30 cellular contexts compared by ENCODE assay signal in genomic region chr5:8693341-8693844, GRCh38.
"Had no signal": no experiment of that assay in that cellular context is flagged by ENCODE, and none has a peak within 500 bp of the region (broad histone marks: within the 10 kb centered on the region; RNA-seq: fewer than 3 reads in every experiment).

No MANE protein-coding gene starts in this region.

- ATAC-seq: activated CD4-positive, alpha-beta T cell treated with anti-CD3 and anti-CD28 coated beads for 36 hours; activated CD8-positive, alpha-beta memory T cell treated with anti-CD3 and anti-CD28 coated beads, Interleukin-2, amount 10 ng/mL, durations not matched to agents 7 days and 5 days; activated CD8-positive, alpha-beta T cell treated with anti-CD3 and anti-CD28 coated beads, Interleukin-2, amount 10 ng/mL, durations not matched to agents 7 days and 5 days; activated naive CD8-positive, alpha-beta T cell treated with anti-CD3 and anti-CD28 coated beads, Interleukin-2, amount 50 U/mL, for 24 hours; gastroesophageal sphincter had no signal

- H3K27ac ChIP-seq: adrenal gland, breast epithelium, cardiac muscle cell, colonic mucosa, epithelial cell of prostate, esophagus squamous epithelium, gastroesophageal sphincter had no signal

- H3K4me3 ChIP-seq: adrenal gland, breast epithelium, cardiac muscle cell, colonic mucosa, esophagus squamous epithelium, gastroesophageal sphincter had no signal

- H3K9me3 ChIP-seq: adrenal gland, breast epithelium, colonic mucosa, esophagus squamous epithelium, gastroesophageal sphincter had no signal

- H3K27me3 ChIP-seq: adrenal gland, breast epithelium, cardiac muscle cell, colonic mucosa, esophagus squamous epithelium, gastroesophageal sphincter had no signal

- H3K4me1 ChIP-seq: adrenal gland, breast epithelium, colonic mucosa, esophagus squamous epithelium had no signal

- FAIRE-seq: endometrium, endothelial cell of umbilical vein had no signal

- H3K36me3 ChIP-seq: adrenal gland, breast epithelium, cardiac muscle cell, colonic mucosa, esophagus squamous epithelium, gastroesophageal sphincter had no signal

- DNase-seq: activated CD4-positive, alpha-beta memory T cell treated with anti-CD3 and anti-CD28 coated beads for 36 hours; activated CD4-positive, alpha-beta T cell treated with anti-CD3 and anti-CD28 coated beads for 36 hours; activated CD4-positive, alpha-beta T cell treated with anti-CD3 and anti-CD28 coated beads, Interleukin-2, amount 10 ng/mL, durations not matched to agents 24 days and 14 days; activated CD4-positive, CD25-positive, alpha-beta regulatory T cell; activated CD4-positive, CD25-positive, alpha-beta regulatory T cell treated with anti-CD3 and anti-CD28 coated beads, Interleukin-2, amount 50 U/mL, for 72 hours; activated CD8-positive, alpha-beta memory T cell treated with anti-CD3 and anti-CD28 coated beads, Interleukin-2, amount 10 ng/mL, durations not matched to agents 7 days and 5 days; activated CD8-positive, alpha-beta memory T cell treated with anti-CD3 and anti-CD28 coated beads, Interleukin-2, amount 50 U/mL, for 4 hours; activated CD8-positive, alpha-beta T cell treated with anti-CD3 and anti-CD28 coated beads, Interleukin-2, amount 10 ng/mL, durations not matched to agents 7 days and 5 days; activated effector memory CD4-positive, alpha-beta T cell treated with anti-CD3 and anti-CD28 coated beads, Interleukin-2, amount 50 U/mL, for 16 hours; activated naive CD4-positive, alpha-beta T cell treated with anti-CD3 and anti-CD28 coated beads for 36 hours; activated naive CD8-positive, alpha-beta T cell treated with anti-CD3 and anti-CD28 coated beads for 36 hours; activated naive CD8-positive, alpha-beta T cell treated with anti-CD3 and anti-CD28 coated beads, Interleukin-2, amount 50 U/mL, for 24 hours; activated T-cell treated with anti-CD3 and anti-CD28 coated beads, Interleukin-2, amount 50 U/mL, for 1 hour; activated T-cell treated with anti-CD3 and anti-CD28 coated beads, Interleukin-2, amount 50 U/mL, for 48 hours; adrenal gland; amygdala; aorta; central memory CD4-positive, alpha-beta T cell; cerebellar nuclear complex; colonic mucosa; effector CD8-positive, alpha-beta T cell; esophagus squamous epithelium; foreskin melanocyte; hippocampal formation had no signal
